Comparison of ENCODE assay signal across 26 cellular contexts in the genomic region with DNA sequence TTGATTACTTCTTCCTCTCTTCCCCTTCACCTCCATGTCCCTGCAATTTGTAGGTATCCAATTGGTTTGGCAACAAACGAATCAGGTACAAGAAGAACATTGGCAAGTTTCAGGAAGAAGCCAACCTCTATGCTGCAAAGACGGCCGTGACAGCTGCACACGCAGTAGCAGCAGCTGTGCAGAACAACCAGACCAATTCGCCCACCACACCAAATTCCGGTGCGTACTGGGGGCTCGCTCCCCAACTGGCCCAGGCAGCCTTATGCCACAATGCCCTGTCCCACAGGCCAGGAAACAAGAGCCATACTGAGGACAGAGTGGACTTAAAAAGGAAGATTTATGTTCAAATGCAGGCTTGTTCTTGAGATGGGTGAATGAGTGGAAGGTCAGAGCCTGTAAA.
A peak's percentile ranks its signal among the peaks of the same experiment; 100 is the strongest.
DNase-seq lines count a peak whose midpoint lies in the region; ATAC-seq and TF ChIP-seq lines count a peak whose summit lies in the region.
"Had no signal": no experiment of that assay in that cellular context is flagged by ENCODE, and none has a peak within 500 bp of the region (broad histone marks: within the 10 kb centered on the region; RNA-seq: fewer than 3 reads in every experiment).

No MANE protein-coding gene starts in this region.

- peaks cover 15% of the 10 kb centered on the region for H3F3A ChIP-seq in SK-N-SH (replicated peaks; ENCODE audit: insufficient read depth)

- H4K8ac ChIP-seq in mesendoderm (ENCODE audit: low read depth, low read length) (no peak overlapping the region), neuronal stem cell (ENCODE audit: low read depth, low read length) (no peak overlapping the region)

- no peak overlapping the region for H3K4ac ChIP-seq in mesendoderm (ENCODE audit: low read depth, low read length)
- no peak overlapping the region for H3K4ac ChIP-seq in neuronal stem cell (ENCODE audit: low read length)

- TF ChIP-seq EP300 in SK-N-SH (IDR thresholded peaks at IDR 0.05; ENCODE audit: borderline replicate concordance in 1 of 2, low read depth in 1 of 2, low read length in 1 of 2): no peak

- H3K18ac ChIP-seq in mesendoderm (ENCODE audit: low read length) (no peak overlapping the region), neuronal stem cell (ENCODE audit: low read length) (no peak overlapping the region)

- H4K91ac ChIP-seq in neuronal stem cell (ENCODE audit: low read depth, low read length, poor library complexity): no peak overlapping the region

- H2BK5ac ChIP-seq in mesendoderm (ENCODE audit: low read length): no peak overlapping the region
- no peak overlapping the region for H2BK5ac ChIP-seq in neuronal stem cell (ENCODE audit: low read length)

- TF ChIP-seq RAD21 in SK-N-SH (IDR thresholded peaks at IDR 0.05; ENCODE audit: low read length): no peak

- no peaks in the 10 kb centered on the region for H3K79me1 ChIP-seq in mesendoderm (ENCODE audit: low read length)
- H3K79me1 ChIP-seq in neuronal stem cell (ENCODE audit: low read depth, low read length): no peaks in the 10 kb centered on the region

- H2BK15ac ChIP-seq in mesendoderm (replicated peaks; ENCODE audit: low read depth): no peak overlapping the region
- no peak overlapping the region for H2BK15ac ChIP-seq in neuronal stem cell (ENCODE audit: low read length)

- H3K23ac ChIP-seq in mesendoderm (ENCODE audit: low read length) (peak overlapping the region; percentile 69), neuronal stem cell (ENCODE audit: low read depth, low read length, poor library complexity) (no peak overlapping the region)

- H3K27ac ChIP-seq in SK-N-SH (ENCODE audit: low read depth in 2 of 2, low read length in 1 of 2): no peak overlapping the region; a peak in 1 of 4 replicates
- no peak overlapping the region for H3K27ac ChIP-seq in mesendoderm (ENCODE audit: low read depth, low read length)
- H3K27ac ChIP-seq in neuronal stem cell (replicated peaks; ENCODE audit: low read length): peak overlapping the region; percentile 16
- no peak overlapping the region for H3K27ac ChIP-seq in left ventricle myocardium inferior (replicated peaks)
- H3K27ac ChIP-seq: 22Rv1, C4-2B had no signal

- no peaks in the 10 kb centered on the region for H3K27me3 ChIP-seq in SK-N-SH (ENCODE audit: insufficient read depth)
- H3K27me3 ChIP-seq in mesendoderm (ENCODE audit: insufficient read depth, low read length, poor library complexity): no peaks in the 10 kb centered on the region
- H3K27me3 ChIP-seq in neuronal stem cell (ENCODE audit: control insufficient read depth in 3 of 3, insufficient read depth in 3 of 3, low read depth in 1 of 3, low read length in 3 of 3): no peaks in the 10 kb centered on the region
- no peaks in the 10 kb centered on the region for H3K27me3 ChIP-seq in left ventricle myocardium inferior (ENCODE audit: low read depth)
- H3K27me3 ChIP-seq: MG63 had no signal

- H2BK120ac ChIP-seq in mesendoderm (ENCODE audit: low read depth, low read length): no peak overlapping the region
- H2BK120ac ChIP-seq in neuronal stem cell (ENCODE audit: low read depth, low read length): no peak overlapping the region

- no peaks in the 10 kb centered on the region for H3K9me3 ChIP-seq in SK-N-SH
- peaks cover 0 to 2% of the 10 kb centered on the region in 2 donors for H3K9me3 ChIP-seq in neuronal stem cell (replicated peaks in 1 of 2; ENCODE audit: control insufficient read depth in 2 of 2, insufficient read depth in 1 of 2, low read depth in 1 of 2, low read length in 2 of 2)
- H3K9me3 ChIP-seq in left ventricle myocardium inferior (replicated peaks): no peaks in the 10 kb centered on the region
- H3K9me3 ChIP-seq: Caco-2, MG63 had no signal

- H3K14ac ChIP-seq in neuronal stem cell (ENCODE audit: low read length): no peak overlapping the region

- peaks cover 0 to 23% of the 10 kb centered on the region in 2 experiments; a peak in 2 of 4 replicates for H3K4me1 ChIP-seq in SK-N-SH (ENCODE audit: control insufficient read depth in 1 of 2, insufficient read depth in 2 of 2, low read depth in 1 of 2, low read length in 1 of 2)
- H3K4me1 ChIP-seq in mesendoderm (ENCODE audit: control insufficient read depth, low read depth, low read length): no peaks in the 10 kb centered on the region
- peaks cover 4 to 18% of the 10 kb centered on the region in 2 donors for H3K4me1 ChIP-seq in neuronal stem cell (ENCODE audit: control insufficient read depth in 2 of 2, insufficient read depth in 1 of 2, low read depth in 1 of 2, low read length in 2 of 2)
- H3K4me1 ChIP-seq in left ventricle myocardium inferior: no peaks in the 10 kb centered on the region

- no peak for ATAC-seq in SK-N-SH treated with all-trans-retinoic acid at 6 μM for 48 hours
- ATAC-seq: CD8-positive, alpha-beta T cell; GM12878; PC-3; Right ventricle myocardium inferior had no signal

- H3K56ac ChIP-seq in mesendoderm (ENCODE audit: low read length): no peak overlapping the region

- H3K79me2 ChIP-seq in SK-N-SH (ENCODE audit: insufficient read depth): peaks cover 13% of the 10 kb centered on the region; the same call in 1 of the 2 replicates
- H3K79me2 ChIP-seq in mesendoderm (ENCODE audit: control insufficient read depth, insufficient read depth, low read length): no peaks in the 10 kb centered on the region

- WGBS in SK-N-SH (ENCODE audit: low lambda C conversion rate): 94% methylated on average over 8 of the region's 8 CpGs
- WGBS in mesendoderm (ENCODE audit: extremely low coverage, insufficient coverage, low lambda C conversion rate): no CpG with 5 or more reads among the region's 8 CpGs
- WGBS in neuronal stem cell (ENCODE audit: extremely low coverage in 2 of 2, insufficient read length in 2 of 2, insufficient replicate concordance in 1 of 2), 2 donors: no CpG with 5 or more reads among the region's 8 CpGs

- CTCF ChIA-PET in SK-N-SH (lab: Yijun Ruan, JAX): interaction anchor here (1.1 to 1.2 kb wide), 2 partner anchors 495 to 553 kb away, joined by 3 read pairs; no protein-coding TSS in a partner anchor

- no peak for DNase-seq in SK-N-SH
- no peak for DNase-seq in mesendoderm
- no peak for DNase-seq in neuronal stem cell (ENCODE audit: low spot score)
- DNase-seq in left ventricle myocardium inferior: no peak
- no peak for DNase-seq in RKO (ENCODE audit: low spot score)
- DNase-seq in effector CD4-positive, alpha-beta T cell: no peak
- no peak for DNase-seq in D341Med (ENCODE audit: low spot score)
- DNase-seq: Caco-2; CD8-positive, alpha-beta T cell; DMS 273 treated with DMSO at 0.1 percent for 48 hours; EL; GDM1; HCEC 1CT; IMR-90; KG1; NCI-H1105 treated with DMSO at 0.1 percent for 48 hours; NCI-H2029; NCI-H524 treated with DMSO at 0.1 percent for 48 hours; NCI-H774; PC-3 had no signal

- no peak overlapping the region for H2BK12ac ChIP-seq in neuronal stem cell (ENCODE audit: low read length)

- no peaks in the 10 kb centered on the region for H4K20me1 ChIP-seq in SK-N-SH (ENCODE audit: insufficient read depth)

- H3K9ac ChIP-seq in SK-N-SH (no peak overlapping the region), mesendoderm (ENCODE audit: low read length) (no peak overlapping the region), neuronal stem cell (ENCODE audit: low read depth, low read length, poor library complexity) (no peak overlapping the region)

- H3K4me2 ChIP-seq in SK-N-SH: no peak overlapping the region
- no peak overlapping the region for H3K4me2 ChIP-seq in mesendoderm (ENCODE audit: low read length)
- no peak overlapping the region for H3K4me2 ChIP-seq in neuronal stem cell (ENCODE audit: insufficient read depth, low read length, poor library complexity, severe bottlenecking)

- H2AK5ac ChIP-seq in mesendoderm (ENCODE audit: low read length) (no peak overlapping the region), neuronal stem cell (ENCODE audit: low read depth, low read length) (no peak overlapping the region)

- TF ChIP-seq CTCF in SK-N-SH (IDR thresholded peaks at IDR 0.05) (no peak), left ventricle myocardium inferior (IDR thresholded peaks at IDR 0.05; ENCODE audit: borderline replicate concordance) (no peak)

- intact Hi-C loops in left ventricle myocardium inferior (cut with micrococcal nuclease): no loop called here

- POLR2A ChIA-PET in SK-N-SH (lab: Yijun Ruan, JAX): interaction anchor here (1.4 kb wide), 1 partner anchor 10 kb away, joined by 3 read pairs; no protein-coding TSS in a partner anchor

- H2AFZ ChIP-seq in SK-N-SH (ENCODE audit: low read depth) (no peak overlapping the region), neuronal stem cell (ENCODE audit: low read length) (no peak overlapping the region)

- H4K5ac ChIP-seq in mesendoderm (ENCODE audit: low read length): no peak overlapping the region

- H3K4me3 ChIP-seq in SK-N-SH (ENCODE audit: low read depth in 2 of 2, low read length in 1 of 2) (no peak overlapping the region), mesendoderm (ENCODE audit: low read length) (no peak overlapping the region), neuronal stem cell (ENCODE audit: low read length in 2 of 2) (no peak overlapping the region), left ventricle myocardium inferior (no peak overlapping the region)
- H3K4me3 ChIP-seq: GM12878, MG63 had no signal

- H3K36me3 ChIP-seq in SK-N-SH (replicated peaks in 1 of 2; ENCODE audit: control insufficient read depth in 1 of 2, insufficient read depth in 2 of 2, low read length in 1 of 2) (peaks cover 57 to 87% of the 10 kb centered on the region in 2 experiments), mesendoderm (ENCODE audit: control insufficient read depth, insufficient read depth, low read length) (peaks cover 1% of the 10 kb centered on the region), neuronal stem cell (replicated peaks in 1 of 2; ENCODE audit: control insufficient read depth in 2 of 2, insufficient read depth in 2 of 2, low read length in 2 of 2) (peaks cover 8 to 73% of the 10 kb centered on the region in 2 donors), left ventricle myocardium inferior (peaks cover 42% of the 10 kb centered on the region)
- H3K36me3 ChIP-seq: MG63 had no signal

- no peaks in the 10 kb centered on the region for H3K9me2 ChIP-seq in SK-N-SH

TF ChIP-seq in SK-N-SH, 30 proteins besides CTCF, POLR2A, EP300 and RAD21 (continues in another document):
- TF ChIP-seq, protein P1, sequence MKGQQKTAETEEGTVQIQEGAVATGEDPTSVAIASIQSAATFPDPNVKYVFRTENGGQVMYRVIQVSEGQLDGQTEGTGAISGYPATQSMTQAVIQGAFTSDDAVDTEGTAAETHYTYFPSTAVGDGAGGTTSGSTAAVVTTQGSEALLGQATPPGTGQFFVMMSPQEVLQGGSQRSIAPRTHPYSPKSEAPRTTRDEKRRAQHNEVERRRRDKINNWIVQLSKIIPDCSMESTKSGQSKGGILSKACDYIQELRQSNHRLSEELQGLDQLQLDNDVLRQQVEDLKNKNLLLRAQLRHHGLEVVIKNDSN (IDR thresholded peaks at IDR 0.05; ENCODE audit: borderline replicate concordance, low read depth): no peak
